In genomic region chr18:27073404-27073830, GRCh38 we compare ENCODE assay signal across 12 cellular contexts.
DNase-seq lines count a peak whose midpoint lies in the region; ATAC-seq, FAIRE-seq and TF ChIP-seq lines count a peak whose summit lies in the region.
"Had no signal": no experiment of that assay in that cellular context is flagged by ENCODE, and none has a peak within 500 bp of the region (broad histone marks: within the 10 kb centered on the region; RNA-seq: fewer than 3 reads in every experiment).

No MANE protein-coding gene starts in this region.

- H4K20me1 ChIP-seq in SK-N-SH (ENCODE audit: insufficient read depth): no peaks in the 10 kb centered on the region

- H3F3A ChIP-seq in SK-N-SH (replicated peaks; ENCODE audit: insufficient read depth): no peaks in the 10 kb centered on the region

- no peak overlapping the region for H3K27ac ChIP-seq in SK-N-SH (ENCODE audit: low read depth in 2 of 2, low read length in 1 of 2)

- no peak overlapping the region for H2AFZ ChIP-seq in SK-N-SH (ENCODE audit: low read depth)

- no peak overlapping the region for H3K4me3 ChIP-seq in SK-N-SH (ENCODE audit: low read depth in 2 of 2, low read length in 1 of 2)

- TF ChIP-seq CTCF in SK-N-SH (IDR thresholded peaks at IDR 0.05): no peak

- H3K79me2 ChIP-seq in SK-N-SH (ENCODE audit: insufficient read depth): no peaks in the 10 kb centered on the region

- no peak for TF ChIP-seq RAD21 in SK-N-SH (IDR thresholded peaks at IDR 0.05; ENCODE audit: low read length)

- H3K9ac ChIP-seq in SK-N-SH: no peak overlapping the region

- peak; percentile 95 for ATAC-seq in GM19395 (IDR thresholded peaks at IDR 0.05; ENCODE audit: unreplicated experiment)
- ATAC-seq in HG02798 (IDR thresholded peaks at IDR 0.05; ENCODE audit: poor library complexity, unreplicated experiment): peak; percentile 97
- ATAC-seq in HG03457 (IDR thresholded peaks at IDR 0.05; ENCODE audit: unreplicated experiment): peak; percentile 73

- H3K4me1 ChIP-seq in SK-N-SH (ENCODE audit: control insufficient read depth in 1 of 2, insufficient read depth in 2 of 2, low read depth in 1 of 2, low read length in 1 of 2): no peaks in the 10 kb centered on the region; a peak in 1 of 4 replicates

- FAIRE-seq in GM12891 (lab: Jason Lieb, UNC): peak; percentile 90

- TF ChIP-seq EP300 in SK-N-SH (IDR thresholded peaks at IDR 0.05; ENCODE audit: borderline replicate concordance in 1 of 2, low read depth in 1 of 2, low read length in 1 of 2): no peak

- H3K4me2 ChIP-seq in SK-N-SH: no peak overlapping the region

- CTCF ChIA-PET in SK-N-SH (lab: Yijun Ruan, JAX): no interaction called here

- WGBS in SK-N-SH (ENCODE audit: low lambda C conversion rate): 36% methylated on average over 5 of the region's 5 CpGs

- no peaks in the 10 kb centered on the region for H3K9me2 ChIP-seq in SK-N-SH

- no peaks in the 10 kb centered on the region for H3K36me3 ChIP-seq in SK-N-SH (replicated peaks in 1 of 2; ENCODE audit: control insufficient read depth in 1 of 2, insufficient read depth in 2 of 2, low read length in 1 of 2)

- H3K27me3 ChIP-seq in SK-N-SH (ENCODE audit: insufficient read depth): no peaks in the 10 kb centered on the region

- no peak for TF ChIP-seq POLR2A in GM12891 (IDR thresholded peaks at IDR 0.05; ENCODE audit: low read depth, low read length)

- no peaks in the 10 kb centered on the region for H3K9me3 ChIP-seq in SK-N-SH

- POLR2A ChIA-PET in SK-N-SH (lab: Yijun Ruan, JAX): no interaction called here

- DNase-seq in GM12891 (ENCODE audit: insufficient read length, low spot score): peak; percentile 7
- no peak for DNase-seq in NCI-H2107 (lab: John Stamatoyannopoulos, UW)
- no peak for DNase-seq in SK-N-SH
- DNase-seq in stimulated activated CD4-positive, alpha-beta T cell treated with anti-CD3 and anti-CD28 coated beads, Interleukin-4, amount 100 ng/mL, for 24 hours: no peak
- DNase-seq in NCI-H128 (lab: John Stamatoyannopoulos, UW; ENCODE audit: unreplicated experiment): no peak
- DNase-seq: activated gamma-delta T cell treated with Interleukin-2 at 50 U/mL for 16 hours, IMR-90, kidney glomerular epithelial cell, nephron progenitor cell had no signal

TF ChIP-seq in GM12891, 5 proteins besides CTCF, POLR2A, EP300 and RAD21:
- TF ChIP-seq TAF1 (IDR thresholded peaks at IDR 0.05; ENCODE audit: low read depth, low read length) (no peak), PAX5 (IDR thresholded peaks at IDR 0.05; ENCODE audit: insufficient read depth, low read length, severe bottlenecking) (no peak), POU2F2 (IDR thresholded peaks at IDR 0.05; ENCODE audit: low read depth, low read length) (0 out of 2 replicates have a peak, but pooled peaks have one; percentile 10), SPI1 (IDR thresholded peaks at IDR 0.05; ENCODE audit: low read depth, low read length) (peak; percentile 98), POLR2AphosphoS5 (IDR thresholded peaks at IDR 0.05; ENCODE audit: low read depth, low read length) (no peak)

TF ChIP-seq in SK-N-SH, 30 proteins besides CTCF, POLR2A, EP300 and RAD21:
- TF ChIP-seq CHD2 (IDR thresholded peaks at IDR 0.05; ENCODE audit: low read length, partially characterized antibody): no peak
- no peak for TF ChIP-seq REST (IDR thresholded peaks at IDR 0.05; ENCODE audit: low read depth, low read length)
- no peak for TF ChIP-seq MAX (IDR thresholded peaks at IDR 0.05; ENCODE audit: low read depth)
